In the genomic region with DNA sequence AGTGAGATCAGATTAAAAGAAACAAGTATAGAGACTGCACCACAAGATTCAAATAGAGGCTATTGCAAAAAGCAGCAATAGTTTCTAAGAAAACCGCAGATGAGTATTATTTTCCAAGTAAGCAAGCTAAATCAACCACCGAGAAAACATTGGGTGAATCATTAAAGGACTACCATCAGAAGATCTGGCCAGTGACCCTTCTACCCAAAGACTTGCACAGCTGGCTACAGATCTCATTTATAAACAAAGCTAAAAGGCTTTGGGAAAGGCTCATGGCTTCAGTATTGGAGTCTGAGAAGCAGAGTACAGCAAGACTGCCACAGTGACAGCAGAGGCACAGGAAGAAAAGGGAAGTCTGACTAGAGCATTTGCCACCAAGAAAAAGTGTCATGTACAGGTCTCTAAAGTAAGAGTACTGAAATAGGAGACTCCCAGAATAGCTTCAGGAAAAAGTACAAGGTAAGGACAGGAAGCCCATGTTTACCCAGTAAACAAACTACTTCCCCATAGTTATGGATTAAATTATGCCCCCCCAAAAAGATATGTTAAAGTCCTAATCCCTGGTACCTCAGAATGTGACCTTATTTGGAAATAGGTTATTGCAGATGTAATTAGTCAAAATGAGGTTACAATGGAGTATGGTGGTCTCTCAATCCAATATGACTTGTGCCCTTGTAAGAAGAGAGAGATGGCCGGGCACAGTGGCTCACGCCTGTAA, we compare ENCODE assay signal across 10 cellular contexts. TPM values are rescaled to one million over a fixed set of nuclear protein-coding genes. Genes with fewer than 3 reads are reported as not detected.
DNase-seq lines count a peak whose midpoint lies in the region; ATAC-seq and TF ChIP-seq lines count a peak whose summit lies in the region.
"Had no signal": no experiment of that assay in that cellular context is flagged by ENCODE, and none has a peak within 500 bp of the region (broad histone marks: within the 10 kb centered on the region; RNA-seq: fewer than 3 reads in every experiment).

No MANE protein-coding gene starts in this region.

- TF ChIP-seq POLR2A in heart left ventricle (IDR thresholded peaks at IDR 0.05): no peak

- H3K79me2 ChIP-seq in SK-N-SH (ENCODE audit: insufficient read depth): no peaks in the 10 kb centered on the region

- peaks cover 8% of the 10 kb centered on the region for H3F3A ChIP-seq in SK-N-SH (replicated peaks; ENCODE audit: insufficient read depth)

- H3K36me3 ChIP-seq in SK-N-SH (replicated peaks in 1 of 2; ENCODE audit: control insufficient read depth in 1 of 2, insufficient read depth in 2 of 2, low read length in 1 of 2): peaks cover 0 to 8% of the 10 kb centered on the region in 2 experiments
- H3K36me3 ChIP-seq in heart left ventricle: no peaks in the 10 kb centered on the region

- WGBS in SK-N-SH (ENCODE audit: low lambda C conversion rate): 59% methylated on average over 4 of the region's 4 CpGs
- 80 to 92% (median 87%) methylated on average over 4 of the region's 4 CpGs for WGBS in heart left ventricle, 4 donors

- H3K27ac ChIP-seq in SK-N-SH (ENCODE audit: low read depth in 2 of 2, low read length in 1 of 2) (no peak overlapping the region), heart left ventricle (no peak overlapping the region)

- CTCF ChIA-PET in SK-N-SH (lab: Yijun Ruan, JAX): interaction anchor here (0.6 to 1.5 kb wide), 3 partner anchors 13 to 254 kb away, joined by 3 to 4 read pairs (median 3); no protein-coding TSS in a partner anchor

- peaks cover 22% of the 10 kb centered on the region for H3K9me3 ChIP-seq in SK-N-SH
- peaks cover 0 to 6% (median 0%) of the 10 kb centered on the region in 12 donors for H3K9me3 ChIP-seq in heart left ventricle

- H3K9ac ChIP-seq in SK-N-SH: no peak overlapping the region

- H3K9me2 ChIP-seq in SK-N-SH: no peaks in the 10 kb centered on the region

- POLR2A ChIA-PET in SK-N-SH (lab: Yijun Ruan, JAX): no interaction called here

- H3K4me1 ChIP-seq in SK-N-SH (ENCODE audit: control insufficient read depth in 1 of 2, insufficient read depth in 2 of 2, low read depth in 1 of 2, low read length in 1 of 2) (no peaks in the 10 kb centered on the region; a peak in 1 of 4 replicates), heart left ventricle (no peaks in the 10 kb centered on the region)

- H3K4me3 ChIP-seq in foreskin fibroblast (ENCODE audit: low read depth in 1 of 2, low read length in 2 of 2) (no peak overlapping the region), SK-N-SH (ENCODE audit: low read depth in 2 of 2, low read length in 1 of 2) (no peak overlapping the region), heart left ventricle (no peak overlapping the region)

- no peak overlapping the region for H3K4me2 ChIP-seq in SK-N-SH

- no peak overlapping the region for H2AFZ ChIP-seq in SK-N-SH (ENCODE audit: low read depth)

- no peak for TF ChIP-seq RAD21 in SK-N-SH (IDR thresholded peaks at IDR 0.05; ENCODE audit: low read length)

- H3K27me3 ChIP-seq in SK-N-SH (ENCODE audit: insufficient read depth): no peaks in the 10 kb centered on the region
- peaks cover 0 to 6% (median 0%) of the 10 kb centered on the region in 9 donors for H3K27me3 ChIP-seq in heart left ventricle

- no peak for TF ChIP-seq EP300 in SK-N-SH (IDR thresholded peaks at IDR 0.05; ENCODE audit: borderline replicate concordance in 1 of 2, low read depth in 1 of 2, low read length in 1 of 2)

- ATAC-seq in GM18508 (IDR thresholded peaks at IDR 0.05; ENCODE audit: insufficient read depth, unreplicated experiment) (peak; percentile 92), GM21717 (IDR thresholded peaks at IDR 0.05; ENCODE audit: unreplicated experiment) (peak; percentile 76), HG03469 (IDR thresholded peaks at IDR 0.05; ENCODE audit: unreplicated experiment) (peak; percentile 80), heart left ventricle (no peak)

- no peaks in the 10 kb centered on the region for H4K20me1 ChIP-seq in SK-N-SH (ENCODE audit: insufficient read depth)

- TF ChIP-seq CTCF in foreskin fibroblast (IDR thresholded peaks at IDR 0.05; ENCODE audit: low read depth, low read length) (no peak), SK-N-SH (IDR thresholded peaks at IDR 0.05) (no peak), heart left ventricle (IDR thresholded peaks at IDR 0.05) (no peak)

- intact Hi-C loops in heart left ventricle (cut with DNase I): loop anchor here in 1 of 10 donors (10.0 kb wide), 1 partner anchor 122 kb away; no protein-coding TSS in a partner anchor

- DNase-seq in foreskin fibroblast (peak; percentile 19 to 35), SK-N-SH (no peak), HuH-7 (ENCODE audit: low spot score) (no peak), heart left ventricle (no peak), NCI-H446 (lab: John Stamatoyannopoulos, UW) (no peak)
- DNase-seq: erythroblast had no signal

TF ChIP-seq in SK-N-SH, 30 proteins besides CTCF, POLR2A, EP300 and RAD21:
- TF ChIP-seq RFX5 (IDR thresholded peaks at IDR 0.05; ENCODE audit: low read length) (no peak), TCF12 (IDR thresholded peaks at IDR 0.05) (no peak), MEF2A (IDR thresholded peaks at IDR 0.05; ENCODE audit: borderline replicate concordance, low read depth) (no peak), NRF1 (IDR thresholded peaks at IDR 0.05; ENCODE audit: low read depth, low read length) (no peak), SIN3A (IDR thresholded peaks at IDR 0.05; ENCODE audit: borderline replicate concordance, low read depth, low read length) (no peak), FOXJ3 (CRISPR knock-in tag; IDR thresholded peaks at IDR 0.05) (no peak), TEAD4 (IDR thresholded peaks at IDR 0.05; ENCODE audit: borderline replicate concordance, insufficient read depth) (no peak), RCOR1 (IDR thresholded peaks at IDR 0.05; ENCODE audit: low read length) (no peak), USF1 (IDR thresholded peaks at IDR 0.05; ENCODE audit: borderline replicate concordance, low read depth) (no peak), JUND (IDR thresholded peaks at IDR 0.05) (no peak), IRF3 (IDR thresholded peaks at IDR 0.05; ENCODE audit: low read depth, low read length) (no peak), MXI1 (IDR thresholded peaks at IDR 0.05; ENCODE audit: low read depth, low read length) (no peak), POLR2AphosphoS5 (IDR thresholded peaks at IDR 0.05; ENCODE audit: low read depth, low read length) (no peak), FOXM1 (IDR thresholded peaks at IDR 0.05; ENCODE audit: low read depth) (no peak), SMC3 (IDR thresholded peaks at IDR 0.05; ENCODE audit: low read depth, low read length) (no peak), FOSL2 (IDR thresholded peaks at IDR 0.05; ENCODE audit: borderline replicate concordance, low read depth) (no peak)
- TF ChIP-seq, protein P1, sequence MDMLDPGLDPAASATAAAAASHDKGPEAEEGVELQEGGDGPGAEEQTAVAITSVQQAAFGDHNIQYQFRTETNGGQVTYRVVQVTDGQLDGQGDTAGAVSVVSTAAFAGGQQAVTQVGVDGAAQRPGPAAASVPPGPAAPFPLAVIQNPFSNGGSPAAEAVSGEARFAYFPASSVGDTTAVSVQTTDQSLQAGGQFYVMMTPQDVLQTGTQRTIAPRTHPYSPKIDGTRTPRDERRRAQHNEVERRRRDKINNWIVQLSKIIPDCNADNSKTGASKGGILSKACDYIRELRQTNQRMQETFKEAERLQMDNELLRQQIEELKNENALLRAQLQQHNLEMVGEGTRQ (IDR thresholded peaks at IDR 0.05; ENCODE audit: borderline replicate concordance, low read depth, low read length): no peak

RNA-seq across cellular contexts. Expression of gene STEAP1, which starts 19.0 kb away (rescaled TPM):
- polyA plus RNA-seq in SK-N-SH (2012; rRNA removed): 17.0 and 23.4 TPM in 2 replicates
- 25.8 and 31.1 TPM in 2 replicates for polyA plus RNA-seq in SK-N-SH (2012; cell fraction: cytosol; rRNA removed)
- polyA plus RNA-seq in SK-N-SH (2012; cell fraction: nucleus; rRNA removed): 11.5 and 21.6 TPM in 2 replicates
- 1 to 10 TPM in 4 of 9 donors, under 1 TPM in 5; 0.49 to 8.3 (median 0.92) TPM for total RNA-seq in heart left ventricle
- polyA plus RNA-seq in heart left ventricle: under 1 TPM; 0.34 to 0.82 TPM
- polyA plus RNA-seq: neural cell had no signal

RNA-seq across cellular contexts. Expression of gene STEAP2, which starts 38.3 kb away (rescaled TPM):
- polyA plus RNA-seq in SK-N-SH (2012; rRNA removed) (6.6 and 9.5 TPM in 2 replicates), heart left ventricle (1 to 10 TPM; 1.4 to 4.1 TPM)
- polyA plus RNA-seq in SK-N-SH (2012; cell fraction: cytosol; rRNA removed): 8.3 and 9.0 TPM in 2 replicates
- 12.0 and 18.2 TPM in 2 replicates for polyA plus RNA-seq in SK-N-SH (2012; cell fraction: nucleus; rRNA removed)
- 10 to 100 TPM in 3 of 9 donors, 1 to 10 TPM in 6; 6.2 to 16.7 (median 9.1) TPM for total RNA-seq in heart left ventricle

Comparison
In these comparisons a context has a peak if more than half of its experiments do, and no peak if none do; other contexts are left out.
1. ATAC-seq: peak in GM18508 (single experiment), GM21717 (single experiment) and HG03469 (single experiment); none in heart left ventricle (0 of 4).
2. DNase-seq: peak in foreskin fibroblast (2 of 2); none in SK-N-SH (single experiment), HuH-7 (single experiment), heart left ventricle (0 of 5) and NCI-H446 (0 of 2).
3. RNA of gene STEAP1, which starts 19.0 kb away (polyA plus RNA-seq): 11.5 to 31.1 TPM in SK-N-SH; 0.34 to 0.82 TPM in heart left ventricle; every median in the first group is over 4 times any median in the second.